Comparison of ENCODE assay signal across 23 cellular contexts in genomic region chr10:119479532-119479931, GRCh38.
DNase-seq lines count a peak whose midpoint lies in the region; ATAC-seq and TF ChIP-seq lines count a peak whose summit lies in the region.
"Had no signal": no experiment of that assay in that cellular context is flagged by ENCODE, and none has a peak within 500 bp of the region (broad histone marks: within the 10 kb centered on the region; RNA-seq: fewer than 3 reads in every experiment).

No MANE protein-coding gene starts in this region.

- H3K27ac Mint-ChIP-seq in activated naive CD4-positive, alpha-beta T cell treated with anti-CD3 and anti-CD28 coated beads, Interleukin-2, amount 10 ng/mL, durations not matched to agents 7 days and 5 days = peak overlapping the region; percentile 83
- H3K27ac Mint-ChIP-seq in T-helper 1 cell treated with Interleukin-12 subunit alpha and Interleukin-12 subunit beta and Interleukin-4 antibody, amounts not matched to agents 30 μg/mL and 1 μg/mL, for 36 hours = peak overlapping the region; percentile 82
- H3K27ac Mint-ChIP-seq: dendritic cell treated with granulocyte-macrophage colony-stimulating factor and Interleukin-4, amounts not matched to agents 40 ng/mL and 50 ng/mL, for 4 days had no signal

- no peak for DNase-seq in activated naive CD4-positive, alpha-beta T cell treated with anti-CD3 and anti-CD28 coated beads, Interleukin-2, amount 10 ng/mL, durations not matched to agents 7 days and 5 days
- DNase-seq in activated naive CD4-positive, alpha-beta T cell treated with Interleukin-2 at 50 U/mL for 16 hours = no peak
- peak; percentile 38 for DNase-seq in iPS DF 4.7 (ENCODE audit: extremely low read depth, low spot score)
- no peak for DNase-seq in HT-29 (ENCODE audit: low spot score)
- DNase-seq in HK-2 (ENCODE audit: unreplicated experiment) = no peak
- no peak for DNase-seq in gastrocnemius medialis
- DNase-seq: activated CD4-positive, CD25-positive, alpha-beta regulatory T cell; activated gamma-delta T cell treated with Interleukin-2 at 50 U/mL for 16 hours; Calu3; erythroblast; heart right ventricle; left colon; NCI-H2081 treated with DMSO at 0.1 percent for 48 hours; NCI-H774; nucleus accumbens; RPMI8226; stimulated activated CD4-positive, alpha-beta T cell treated with anti-CD3 and anti-CD28 coated beads, Interleukin-4, amount 100 ng/mL, for 24 hours; SW 1271; upper lobe of right lung had no signal

- H3K36me3 ChIP-seq in gastrocnemius medialis = no peaks in the 10 kb centered on the region
- H3K36me3 ChIP-seq: heart right ventricle, upper lobe of right lung had no signal

- no peak overlapping the region for H3K27ac ChIP-seq in gastrocnemius medialis
- H3K27ac ChIP-seq: heart right ventricle, upper lobe of right lung had no signal

- H3K4me1 Mint-ChIP-seq in activated naive CD4-positive, alpha-beta T cell treated with anti-CD3 and anti-CD28 coated beads, Interleukin-2, amount 10 ng/mL, durations not matched to agents 7 days and 5 days = peaks cover 36% of the 10 kb centered on the region
- H3K4me1 Mint-ChIP-seq in T-helper 1 cell treated with Interleukin-12 subunit alpha and Interleukin-12 subunit beta and Interleukin-4 antibody, amounts not matched to agents 30 μg/mL and 1 μg/mL, for 36 hours (ENCODE audit: low read depth) = peaks cover 32% of the 10 kb centered on the region

- intact Hi-C loops in gastrocnemius medialis (cut with DNase I; ENCODE audit: low total_unique reads) = no loop called here

- in situ Hi-C loops in gastrocnemius medialis (cut with MboI; ENCODE audit: low sequenced_read_pairs in 4 of 4) = no loop called here

- ATAC-seq in HG02870 (IDR thresholded peaks at IDR 0.05; ENCODE audit: unreplicated experiment) (no peak), gastrocnemius medialis (no peak)
- ATAC-seq: left colon, sciatic nerve had no signal

- peaks cover 31% of the 10 kb centered on the region for H3K27me3 Mint-ChIP-seq in activated naive CD4-positive, alpha-beta T cell treated with anti-CD3 and anti-CD28 coated beads, Interleukin-2, amount 10 ng/mL, durations not matched to agents 7 days and 5 days
- no peaks in the 10 kb centered on the region for H3K27me3 Mint-ChIP-seq in T-helper 1 cell treated with Interleukin-12 subunit alpha and Interleukin-12 subunit beta and Interleukin-4 antibody, amounts not matched to agents 30 μg/mL and 1 μg/mL, for 36 hours (ENCODE audit: low read depth)

- no peaks in the 10 kb centered on the region for H3K9me3 Mint-ChIP-seq in activated naive CD4-positive, alpha-beta T cell treated with anti-CD3 and anti-CD28 coated beads, Interleukin-2, amount 10 ng/mL, durations not matched to agents 7 days and 5 days
- no peaks in the 10 kb centered on the region for H3K9me3 Mint-ChIP-seq in T-helper 1 cell treated with Interleukin-12 subunit alpha and Interleukin-12 subunit beta and Interleukin-4 antibody, amounts not matched to agents 30 μg/mL and 1 μg/mL, for 36 hours

- H3K27me3 ChIP-seq in gastrocnemius medialis = peaks cover 11 to 20% (median 16%) of the 10 kb centered on the region in 3 donors
- H3K27me3 ChIP-seq: upper lobe of right lung had no signal

- no peaks in the 10 kb centered on the region for H3K9me3 ChIP-seq in gastrocnemius medialis
- H3K9me3 ChIP-seq: heart right ventricle, upper lobe of right lung had no signal

- H3K36me3 Mint-ChIP-seq in activated naive CD4-positive, alpha-beta T cell treated with anti-CD3 and anti-CD28 coated beads, Interleukin-2, amount 10 ng/mL, durations not matched to agents 7 days and 5 days = no peaks in the 10 kb centered on the region
- peaks cover 2% of the 10 kb centered on the region for H3K36me3 Mint-ChIP-seq in T-helper 1 cell treated with Interleukin-12 subunit alpha and Interleukin-12 subunit beta and Interleukin-4 antibody, amounts not matched to agents 30 μg/mL and 1 μg/mL, for 36 hours (ENCODE audit: low read depth)

- CTCF ChIA-PET in activated naive CD4-positive, alpha-beta T cell treated with anti-CD3 and anti-CD28 coated beads, Interleukin-2, amount 10 ng/mL, durations not matched to agents 7 days and 5 days (lab: Charles Lee) = interaction anchor here (0.7 to 3.1 kb wide), 4 partner anchors 10 to 273 kb away, joined by 3 to 13 read pairs (median 8); partner anchors contain the start of gene GRK5

- no peak for TF ChIP-seq CTCF in gastrocnemius medialis (IDR thresholded peaks at IDR 0.05 in 4 of 5, conservative IDR thresholded peaks at IDR 0.05 in 1 of 5)

- no peak overlapping the region for H3K4me3 Mint-ChIP-seq in activated naive CD4-positive, alpha-beta T cell treated with anti-CD3 and anti-CD28 coated beads, Interleukin-2, amount 10 ng/mL, durations not matched to agents 7 days and 5 days
- H3K4me3 Mint-ChIP-seq in T-helper 1 cell treated with Interleukin-12 subunit alpha and Interleukin-12 subunit beta and Interleukin-4 antibody, amounts not matched to agents 30 μg/mL and 1 μg/mL, for 36 hours = no peak overlapping the region
- H3K4me3 Mint-ChIP-seq: dendritic cell treated with granulocyte-macrophage colony-stimulating factor and Interleukin-4, amounts not matched to agents 40 ng/mL and 50 ng/mL, for 4 days had no signal

- no peak overlapping the region for H3K4me3 ChIP-seq in gastrocnemius medialis
- H3K4me3 ChIP-seq: heart right ventricle, upper lobe of right lung had no signal

- H3K4me1 ChIP-seq in gastrocnemius medialis = no peaks in the 10 kb centered on the region
- H3K4me1 ChIP-seq: upper lobe of right lung had no signal

- no peak for TF ChIP-seq POLR2A in gastrocnemius medialis (IDR thresholded peaks at IDR 0.05)
